In the genomic region with DNA sequence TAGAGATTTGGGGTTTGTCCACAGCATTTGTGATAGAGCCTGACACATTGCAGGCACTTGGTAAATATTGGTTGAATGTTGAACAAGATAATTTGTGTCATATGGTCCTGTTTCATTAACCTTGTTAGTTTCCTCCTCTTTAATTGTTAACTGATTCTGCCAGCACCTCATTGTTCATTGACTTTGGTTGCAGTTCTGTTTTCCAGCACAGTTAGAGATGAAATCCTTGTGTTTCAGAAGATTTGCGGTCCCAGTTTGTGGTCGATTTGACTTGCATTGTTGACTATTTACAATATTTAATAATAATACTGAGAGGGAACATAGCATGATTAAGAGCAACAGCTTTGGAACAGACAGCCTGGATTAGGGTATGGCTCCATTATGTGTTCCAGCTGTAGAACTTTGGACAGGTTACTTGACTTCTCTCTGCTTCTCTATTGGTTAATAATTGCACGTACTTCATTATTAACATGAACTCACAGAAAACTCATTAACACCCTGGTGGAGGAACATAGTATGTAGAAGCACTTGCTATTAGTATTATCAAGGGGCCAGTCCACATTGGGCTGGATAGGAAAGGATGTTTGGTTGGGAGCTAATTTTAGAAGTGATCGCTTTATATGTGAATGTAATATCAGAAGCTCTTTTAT, we compare ENCODE assay signal across 19 cellular contexts. TPM values are rescaled to one million over a fixed set of nuclear protein-coding genes. Genes with fewer than 3 reads are reported as not detected.
DNase-seq lines count a peak whose midpoint lies in the region; ATAC-seq and TF ChIP-seq lines count a peak whose summit lies in the region.
"Had no signal": no experiment of that assay in that cellular context is flagged by ENCODE, and none has a peak within 500 bp of the region (broad histone marks: within the 10 kb centered on the region; RNA-seq: fewer than 3 reads in every experiment).

No MANE protein-coding gene starts in this region.

- peak overlapping the region; percentile 27 for H3K4me3 ChIP-seq in epithelial cell of proximal tubule (ENCODE audit: low read depth, low read length)
- H3K4me3 ChIP-seq in thyroid gland (replicated peaks in 1 of 3), result no peak overlapping the region
- H3K4me3 ChIP-seq: PC-9 had no signal

- no peaks in the 10 kb centered on the region for H3K9me3 Mint-ChIP-seq in immature natural killer cell
- H3K9me3 Mint-ChIP-seq: activated T-helper 2 cell treated with anti-CD3 and anti-CD28 coated beads, Interferon-gamma antibody, Interleukin-2, Interleukin-4, amounts not matched to agents 10 μg/mL and 5 μg/mL and 100 μg/mL, durations not matched to agents 14 hours and 24 hours and 36 hours; stimulated activated naive CD8-positive, alpha-beta T cell treated with anti-CD3 and anti-CD28 coated beads, Interleukin-15, amount 100 ng/mL, for 72 hours had no signal

- ATAC-seq in GM18511 (IDR thresholded peaks at IDR 0.05; ENCODE audit: unreplicated experiment) (peak; percentile 75), GM21423 (IDR thresholded peaks at IDR 0.05; ENCODE audit: unreplicated experiment) (peak; percentile 63), HG03066 (IDR thresholded peaks at IDR 0.05; ENCODE audit: low read depth, unreplicated experiment) (peak; percentile 55), GM19351 (IDR thresholded peaks at IDR 0.05; ENCODE audit: unreplicated experiment) (no peak)
- ATAC-seq: activated CD8-positive, alpha-beta T cell treated with anti-CD3 and anti-CD28 coated beads, Interleukin-2, amount 10 ng/mL, durations not matched to agents 7 days and 5 days; stimulated activated naive CD8-positive, alpha-beta T cell treated with anti-CD3 and anti-CD28 coated beads, Interleukin-15, amount 100 ng/mL, for 72 hours had no signal

- peaks cover 2 to 6% of the 10 kb centered on the region in 2 donors for H3K4me1 Mint-ChIP-seq in immature natural killer cell

- H3K27ac ChIP-seq in thyroid gland, result no peak overlapping the region
- H3K27ac ChIP-seq: PC-9 had no signal

- intact Hi-C loops in thyroid gland (cut with DNase I), result no loop called here

- no peaks in the 10 kb centered on the region for H3K36me3 ChIP-seq in thyroid gland

- H3K27ac Mint-ChIP-seq in immature natural killer cell, result no peak overlapping the region
- H3K27ac Mint-ChIP-seq: activated CD8-positive, alpha-beta T cell treated with anti-CD3 and anti-CD28 coated beads, Interleukin-2, amount 10 ng/mL, durations not matched to agents 7 days and 5 days; activated T-helper 2 cell treated with anti-CD3 and anti-CD28 coated beads, Interferon-gamma antibody, Interleukin-2, Interleukin-4, amounts not matched to agents 10 μg/mL and 5 μg/mL and 100 μg/mL, durations not matched to agents 14 hours and 24 hours and 36 hours; stimulated activated naive CD8-positive, alpha-beta T cell treated with anti-CD3 and anti-CD28 coated beads, Interleukin-15, amount 100 ng/mL, for 72 hours had no signal

- peaks cover 0 to under 1% of the 10 kb centered on the region in 2 donors for H3K4me1 ChIP-seq in thyroid gland

- TF ChIP-seq CTCF in epithelial cell of proximal tubule (conservative IDR thresholded peaks at IDR 0.05; ENCODE audit: low read depth, low read length), result peak; percentile 10
- TF ChIP-seq CTCF in thyroid gland (IDR thresholded peaks at IDR 0.05), result no peak

- H3K27me3 Mint-ChIP-seq in immature natural killer cell (ENCODE audit: low read depth in 3 of 3), result no peaks in the 10 kb centered on the region
- H3K27me3 Mint-ChIP-seq: stimulated activated naive CD8-positive, alpha-beta T cell treated with anti-CD3 and anti-CD28 coated beads, Interleukin-15, amount 100 ng/mL, for 72 hours had no signal

- DNase-seq in epithelial cell of proximal tubule (ENCODE audit: low read depth), result no peak
- DNase-seq in thyroid gland, result no peak
- no peak for DNase-seq in immature natural killer cell
- DNase-seq in activated CD4-positive, CD25-positive, alpha-beta regulatory T cell treated with anti-CD3 and anti-CD28 coated beads, Interleukin-2, amount 50 U/mL, for 72 hours, result no peak
- DNase-seq: activated CD8-positive, alpha-beta T cell treated with anti-CD3 and anti-CD28 coated beads, Interleukin-2, amount 10 ng/mL, durations not matched to agents 7 days and 5 days; amygdala; COR-L47; glutamatergic neuron; HCEC 1CT; islet precursor cell; NCI-H146; NCI-H510A treated with DMSO at 0.1 percent for 48 hours; PC-9; stimulated activated naive CD8-positive, alpha-beta T cell treated with anti-CD3 and anti-CD28 coated beads, Interleukin-15, amount 100 ng/mL, for 72 hours had no signal

- TF ChIP-seq POLR2A in thyroid gland (IDR thresholded peaks at IDR 0.05), result no peak

- no peak overlapping the region for H3K4me3 Mint-ChIP-seq in immature natural killer cell
- H3K4me3 Mint-ChIP-seq: activated CD8-positive, alpha-beta T cell treated with anti-CD3 and anti-CD28 coated beads, Interleukin-2, amount 10 ng/mL, durations not matched to agents 7 days and 5 days; stimulated activated naive CD8-positive, alpha-beta T cell treated with anti-CD3 and anti-CD28 coated beads, Interleukin-15, amount 100 ng/mL, for 72 hours had no signal

- H3K36me3 Mint-ChIP-seq in immature natural killer cell, result peaks cover 3 to 10% (median 7%) of the 10 kb centered on the region in 3 donors

- no peaks in the 10 kb centered on the region for H3K9me3 ChIP-seq in thyroid gland

- H3K27me3 ChIP-seq in thyroid gland, result no peaks in the 10 kb centered on the region

- 87 to 94% methylated on average over 4 of the region's 4 CpGs for WGBS in thyroid gland, 2 donors

RNA-seq across cellular contexts. Expression of a gene that starts 8.7 kb away (rescaled TPM):
- total RNA-seq in epithelial cell of proximal tubule (16.1 and 21.5 TPM in 2 replicates), thyroid gland (10 to 100 TPM in 3 of 4 donors, 1 to 10 TPM in 1; 7.8 to 31.0 (median 14.1) TPM)
- 1 to 10 TPM; 2.1 to 7.6 (median 4.1) TPM for polyA plus RNA-seq in immature natural killer cell

RNA-seq across cellular contexts. Expression of a gene that starts 55.3 kb away (rescaled TPM):
- total RNA-seq in epithelial cell of proximal tubule (15.2 and 24.7 TPM in 2 replicates), thyroid gland (10 to 100 TPM; 26.5 to 40.8 (median 36.6) TPM)
- polyA plus RNA-seq in immature natural killer cell, result 100 to 1,000 TPM; 155 to 253 (median 185) TPM
